In genomic region chr11:66580803-66581202, GRCh38 we compare ENCODE assay signal across 1 cellular context.
TF ChIP-seq lines count a peak whose summit lies in the region.

No MANE protein-coding gene starts in this region.

TF ChIP-seq in K562, 482 proteins besides CTCF, POLR2A, EP300 and RAD21:
- TF ChIP-seq EGR1 (conservative IDR thresholded peaks at IDR 0.05) (peak; percentile 69), POLR2AphosphoS2 (IDR thresholded peaks at IDR 0.05; ENCODE audit: low read length) (no peak), ESRRA (IDR thresholded peaks at IDR 0.05; ENCODE audit: borderline replicate concordance, low read depth) (no peak)
